Comparison of ENCODE assay signal across 1 cellular context in the genomic region with DNA sequence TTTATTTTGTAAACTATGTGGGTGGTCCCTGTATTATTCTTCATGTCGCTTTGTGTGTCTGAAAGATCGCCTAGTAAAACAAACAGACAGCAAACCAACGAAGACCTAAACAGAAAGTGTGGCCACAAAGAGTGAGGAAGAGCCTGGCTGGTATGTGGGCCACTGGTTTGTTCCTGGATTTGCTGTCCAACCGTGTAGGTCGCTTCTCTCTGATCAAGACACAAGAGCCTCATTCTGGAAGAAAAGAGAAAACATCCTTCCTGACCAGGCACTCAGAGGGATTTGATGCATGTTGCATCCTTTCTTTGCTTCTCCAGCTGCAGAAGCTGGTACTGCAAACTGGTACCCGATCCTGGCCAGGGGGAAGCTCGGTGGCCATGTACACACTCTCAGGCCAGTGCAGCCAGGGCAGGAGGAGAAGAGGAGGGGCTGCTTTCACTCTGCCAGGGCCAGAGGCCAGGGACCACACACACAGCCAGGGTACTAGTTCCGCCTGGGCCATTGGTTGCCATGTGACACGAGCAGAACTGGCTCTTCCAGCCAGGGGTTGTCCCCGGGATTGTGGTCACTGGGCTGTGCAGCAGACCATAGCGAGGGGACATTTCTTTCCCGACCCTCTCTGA.
TF ChIP-seq lines count a peak whose summit lies in the region.

No MANE protein-coding gene starts in this region.

TF ChIP-seq in HepG2, 621 proteins besides CTCF, POLR2A, EP300 and RAD21 (continued from another document and continues in another):
- TF ChIP-seq, protein P1, sequence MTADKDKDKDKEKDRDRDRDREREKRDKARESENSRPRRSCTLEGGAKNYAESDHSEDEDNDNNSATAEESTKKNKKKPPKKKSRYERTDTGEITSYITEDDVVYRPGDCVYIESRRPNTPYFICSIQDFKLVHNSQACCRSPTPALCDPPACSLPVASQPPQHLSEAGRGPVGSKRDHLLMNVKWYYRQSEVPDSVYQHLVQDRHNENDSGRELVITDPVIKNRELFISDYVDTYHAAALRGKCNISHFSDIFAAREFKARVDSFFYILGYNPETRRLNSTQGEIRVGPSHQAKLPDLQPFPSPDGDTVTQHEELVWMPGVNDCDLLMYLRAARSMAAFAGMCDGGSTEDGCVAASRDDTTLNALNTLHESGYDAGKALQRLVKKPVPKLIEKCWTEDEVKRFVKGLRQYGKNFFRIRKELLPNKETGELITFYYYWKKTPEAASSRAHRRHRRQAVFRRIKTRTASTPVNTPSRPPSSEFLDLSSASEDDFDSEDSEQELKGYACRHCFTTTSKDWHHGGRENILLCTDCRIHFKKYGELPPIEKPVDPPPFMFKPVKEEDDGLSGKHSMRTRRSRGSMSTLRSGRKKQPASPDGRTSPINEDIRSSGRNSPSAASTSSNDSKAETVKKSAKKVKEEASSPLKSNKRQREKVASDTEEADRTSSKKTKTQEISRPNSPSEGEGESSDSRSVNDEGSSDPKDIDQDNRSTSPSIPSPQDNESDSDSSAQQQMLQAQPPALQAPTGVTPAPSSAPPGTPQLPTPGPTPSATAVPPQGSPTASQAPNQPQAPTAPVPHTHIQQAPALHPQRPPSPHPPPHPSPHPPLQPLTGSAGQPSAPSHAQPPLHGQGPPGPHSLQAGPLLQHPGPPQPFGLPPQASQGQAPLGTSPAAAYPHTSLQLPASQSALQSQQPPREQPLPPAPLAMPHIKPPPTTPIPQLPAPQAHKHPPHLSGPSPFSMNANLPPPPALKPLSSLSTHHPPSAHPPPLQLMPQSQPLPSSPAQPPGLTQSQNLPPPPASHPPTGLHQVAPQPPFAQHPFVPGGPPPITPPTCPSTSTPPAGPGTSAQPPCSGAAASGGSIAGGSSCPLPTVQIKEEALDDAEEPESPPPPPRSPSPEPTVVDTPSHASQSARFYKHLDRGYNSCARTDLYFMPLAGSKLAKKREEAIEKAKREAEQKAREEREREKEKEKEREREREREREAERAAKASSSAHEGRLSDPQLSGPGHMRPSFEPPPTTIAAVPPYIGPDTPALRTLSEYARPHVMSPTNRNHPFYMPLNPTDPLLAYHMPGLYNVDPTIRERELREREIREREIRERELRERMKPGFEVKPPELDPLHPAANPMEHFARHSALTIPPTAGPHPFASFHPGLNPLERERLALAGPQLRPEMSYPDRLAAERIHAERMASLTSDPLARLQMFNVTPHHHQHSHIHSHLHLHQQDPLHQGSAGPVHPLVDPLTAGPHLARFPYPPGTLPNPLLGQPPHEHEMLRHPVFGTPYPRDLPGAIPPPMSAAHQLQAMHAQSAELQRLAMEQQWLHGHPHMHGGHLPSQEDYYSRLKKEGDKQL (CRISPR knock-in tag; IDR thresholded peaks at IDR 0.05; ENCODE audit: low read depth): no peak
- TF ChIP-seq RBFOX2 (IDR thresholded peaks at IDR 0.05; ENCODE audit: low read depth, low read length) (no peak), ZFX (CRISPR knock-in tag; IDR thresholded peaks at IDR 0.05; ENCODE audit: low read depth) (no peak), NCOA2 (CRISPR knock-in tag; IDR thresholded peaks at IDR 0.05) (no peak), NR1H2 (CRISPR knock-in tag; IDR thresholded peaks at IDR 0.05; ENCODE audit: borderline replicate concordance, low read depth) (no peak), ELF3 (CRISPR knock-in tag; IDR thresholded peaks at IDR 0.05) (peak; percentile 40; the same call in 1 of the 2 replicates), BCL6 (CRISPR knock-in tag; IDR thresholded peaks at IDR 0.05) (no peak), MXI1 (IDR thresholded peaks at IDR 0.05; ENCODE audit: borderline replicate concordance, low read depth, low read length) (peak; percentile 26; the same call in 1 of the 3 replicates)
- TF ChIP-seq, protein P2, sequence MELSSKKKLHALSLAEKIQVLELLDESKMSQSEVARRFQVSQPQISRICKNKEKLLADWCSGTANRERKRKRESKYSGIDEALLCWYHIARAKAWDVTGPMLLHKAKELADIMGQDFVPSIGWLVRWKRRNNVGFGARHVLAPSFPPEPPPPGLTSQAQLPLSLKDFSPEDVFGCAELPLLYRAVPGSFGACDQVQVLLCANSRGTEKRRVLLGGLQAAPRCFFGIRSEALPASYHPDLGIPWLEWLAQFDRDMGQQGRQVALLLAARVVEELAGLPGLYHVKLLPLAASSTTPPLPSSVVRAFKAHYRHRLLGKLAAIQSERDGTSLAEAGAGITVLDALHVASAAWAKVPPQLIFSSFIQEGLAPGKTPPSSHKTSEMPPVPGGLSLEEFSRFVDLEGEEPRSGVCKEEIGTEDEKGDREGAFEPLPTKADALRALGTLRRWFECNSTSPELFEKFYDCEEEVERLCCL (CRISPR knock-in tag; IDR thresholded peaks at IDR 0.05; ENCODE audit: borderline replicate concordance): no peak
- TF ChIP-seq, protein P3, sequence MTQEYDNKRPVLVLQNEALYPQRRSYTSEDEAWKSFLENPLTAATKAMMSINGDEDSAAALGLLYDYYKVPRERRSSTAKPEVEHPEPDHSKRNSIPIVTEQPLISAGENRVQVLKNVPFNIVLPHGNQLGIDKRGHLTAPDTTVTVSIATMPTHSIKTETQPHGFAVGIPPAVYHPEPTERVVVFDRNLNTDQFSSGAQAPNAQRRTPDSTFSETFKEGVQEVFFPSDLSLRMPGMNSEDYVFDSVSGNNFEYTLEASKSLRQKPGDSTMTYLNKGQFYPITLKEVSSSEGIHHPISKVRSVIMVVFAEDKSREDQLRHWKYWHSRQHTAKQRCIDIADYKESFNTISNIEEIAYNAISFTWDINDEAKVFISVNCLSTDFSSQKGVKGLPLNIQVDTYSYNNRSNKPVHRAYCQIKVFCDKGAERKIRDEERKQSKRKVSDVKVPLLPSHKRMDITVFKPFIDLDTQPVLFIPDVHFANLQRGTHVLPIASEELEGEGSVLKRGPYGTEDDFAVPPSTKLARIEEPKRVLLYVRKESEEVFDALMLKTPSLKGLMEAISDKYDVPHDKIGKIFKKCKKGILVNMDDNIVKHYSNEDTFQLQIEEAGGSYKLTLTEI (CRISPR knock-in tag; conservative IDR thresholded peaks at IDR 0.05): no peak
- TF ChIP-seq, protein P4, sequence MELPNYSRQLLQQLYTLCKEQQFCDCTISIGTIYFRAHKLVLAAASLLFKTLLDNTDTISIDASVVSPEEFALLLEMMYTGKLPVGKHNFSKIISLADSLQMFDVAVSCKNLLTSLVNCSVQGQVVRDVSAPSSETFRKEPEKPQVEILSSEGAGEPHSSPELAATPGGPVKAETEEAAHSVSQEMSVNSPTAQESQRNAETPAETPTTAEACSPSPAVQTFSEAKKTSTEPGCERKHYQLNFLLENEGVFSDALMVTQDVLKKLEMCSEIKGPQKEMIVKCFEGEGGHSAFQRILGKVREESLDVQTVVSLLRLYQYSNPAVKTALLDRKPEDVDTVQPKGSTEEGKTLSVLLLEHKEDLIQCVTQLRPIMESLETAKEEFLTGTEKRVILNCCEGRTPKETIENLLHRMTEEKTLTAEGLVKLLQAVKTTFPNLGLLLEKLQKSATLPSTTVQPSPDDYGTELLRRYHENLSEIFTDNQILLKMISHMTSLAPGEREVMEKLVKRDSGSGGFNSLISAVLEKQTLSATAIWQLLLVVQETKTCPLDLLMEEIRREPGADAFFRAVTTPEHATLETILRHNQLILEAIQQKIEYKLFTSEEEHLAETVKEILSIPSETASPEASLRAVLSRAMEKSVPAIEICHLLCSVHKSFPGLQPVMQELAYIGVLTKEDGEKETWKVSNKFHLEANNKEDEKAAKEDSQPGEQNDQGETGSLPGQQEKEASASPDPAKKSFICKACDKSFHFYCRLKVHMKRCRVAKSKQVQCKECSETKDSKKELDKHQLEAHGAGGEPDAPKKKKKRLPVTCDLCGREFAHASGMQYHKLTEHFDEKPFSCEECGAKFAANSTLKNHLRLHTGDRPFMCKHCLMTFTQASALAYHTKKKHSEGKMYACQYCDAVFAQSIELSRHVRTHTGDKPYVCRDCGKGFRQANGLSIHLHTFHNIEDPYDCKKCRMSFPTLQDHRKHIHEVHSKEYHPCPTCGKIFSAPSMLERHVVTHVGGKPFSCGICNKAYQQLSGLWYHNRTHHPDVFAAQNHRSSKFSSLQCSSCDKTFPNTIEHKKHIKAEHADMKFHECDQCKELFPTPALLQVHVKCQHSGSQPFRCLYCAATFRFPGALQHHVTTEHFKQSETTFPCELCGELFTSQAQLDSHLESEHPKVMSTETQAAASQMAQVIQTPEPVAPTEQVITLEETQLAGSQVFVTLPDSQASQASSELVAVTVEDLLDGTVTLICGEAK (IDR thresholded peaks at IDR 0.05): no peak
- TF ChIP-seq, protein P4 (CRISPR knock-in tag; IDR thresholded peaks at IDR 0.05): no peak
- TF ChIP-seq, protein P5, sequence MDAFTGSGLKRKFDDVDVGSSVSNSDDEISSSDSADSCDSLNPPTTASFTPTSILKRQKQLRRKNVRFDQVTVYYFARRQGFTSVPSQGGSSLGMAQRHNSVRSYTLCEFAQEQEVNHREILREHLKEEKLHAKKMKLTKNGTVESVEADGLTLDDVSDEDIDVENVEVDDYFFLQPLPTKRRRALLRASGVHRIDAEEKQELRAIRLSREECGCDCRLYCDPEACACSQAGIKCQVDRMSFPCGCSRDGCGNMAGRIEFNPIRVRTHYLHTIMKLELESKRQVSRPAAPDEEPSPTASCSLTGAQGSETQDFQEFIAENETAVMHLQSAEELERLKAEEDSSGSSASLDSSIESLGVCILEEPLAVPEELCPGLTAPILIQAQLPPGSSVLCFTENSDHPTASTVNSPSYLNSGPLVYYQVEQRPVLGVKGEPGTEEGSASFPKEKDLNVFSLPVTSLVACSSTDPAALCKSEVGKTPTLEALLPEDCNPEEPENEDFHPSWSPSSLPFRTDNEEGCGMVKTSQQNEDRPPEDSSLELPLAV (CRISPR knock-in tag; conservative IDR thresholded peaks at IDR 0.05; ENCODE audit: low read depth): no peak
- TF ChIP-seq, protein P6, sequence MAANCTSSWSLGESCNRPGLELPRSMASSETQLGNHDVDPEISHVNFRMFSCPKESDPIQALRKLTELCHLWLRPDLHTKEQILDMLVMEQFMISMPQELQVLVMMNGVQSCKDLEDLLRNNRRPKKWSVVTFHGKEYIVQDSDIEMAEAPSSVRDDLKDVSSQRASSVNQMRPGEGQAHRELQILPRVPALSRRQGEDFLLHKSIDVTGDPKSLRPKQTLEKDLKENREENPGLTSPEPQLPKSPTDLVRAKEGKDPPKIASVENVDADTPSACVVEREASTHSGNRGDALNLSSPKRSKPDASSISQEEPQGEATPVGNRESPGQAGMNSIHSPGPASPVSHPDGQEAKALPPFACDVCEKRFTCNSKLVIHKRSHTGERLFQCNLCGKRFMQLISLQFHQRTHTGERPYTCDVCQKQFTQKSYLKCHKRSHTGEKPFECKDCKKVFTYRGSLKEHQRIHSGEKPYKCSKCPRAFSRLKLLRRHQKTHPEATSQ (CRISPR knock-in tag; IDR thresholded peaks at IDR 0.05; ENCODE audit: borderline replicate concordance): no peak
- TF ChIP-seq, protein P7, sequence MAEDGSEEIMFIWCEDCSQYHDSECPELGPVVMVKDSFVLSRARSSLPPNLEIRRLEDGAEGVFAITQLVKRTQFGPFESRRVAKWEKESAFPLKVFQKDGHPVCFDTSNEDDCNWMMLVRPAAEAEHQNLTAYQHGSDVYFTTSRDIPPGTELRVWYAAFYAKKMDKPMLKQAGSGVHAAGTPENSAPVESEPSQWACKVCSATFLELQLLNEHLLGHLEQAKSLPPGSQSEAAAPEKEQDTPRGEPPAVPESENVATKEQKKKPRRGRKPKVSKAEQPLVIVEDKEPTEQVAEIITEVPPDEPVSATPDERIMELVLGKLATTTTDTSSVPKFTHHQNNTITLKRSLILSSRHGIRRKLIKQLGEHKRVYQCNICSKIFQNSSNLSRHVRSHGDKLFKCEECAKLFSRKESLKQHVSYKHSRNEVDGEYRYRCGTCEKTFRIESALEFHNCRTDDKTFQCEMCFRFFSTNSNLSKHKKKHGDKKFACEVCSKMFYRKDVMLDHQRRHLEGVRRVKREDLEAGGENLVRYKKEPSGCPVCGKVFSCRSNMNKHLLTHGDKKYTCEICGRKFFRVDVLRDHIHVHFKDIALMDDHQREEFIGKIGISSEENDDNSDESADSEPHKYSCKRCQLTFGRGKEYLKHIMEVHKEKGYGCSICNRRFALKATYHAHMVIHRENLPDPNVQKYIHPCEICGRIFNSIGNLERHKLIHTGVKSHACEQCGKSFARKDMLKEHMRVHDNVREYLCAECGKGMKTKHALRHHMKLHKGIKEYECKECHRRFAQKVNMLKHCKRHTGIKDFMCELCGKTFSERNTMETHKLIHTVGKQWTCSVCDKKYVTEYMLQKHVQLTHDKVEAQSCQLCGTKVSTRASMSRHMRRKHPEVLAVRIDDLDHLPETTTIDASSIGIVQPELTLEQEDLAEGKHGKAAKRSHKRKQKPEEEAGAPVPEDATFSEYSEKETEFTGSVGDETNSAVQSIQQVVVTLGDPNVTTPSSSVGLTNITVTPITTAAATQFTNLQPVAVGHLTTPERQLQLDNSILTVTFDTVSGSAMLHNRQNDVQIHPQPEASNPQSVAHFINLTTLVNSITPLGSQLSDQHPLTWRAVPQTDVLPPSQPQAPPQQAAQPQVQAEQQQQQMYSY (CRISPR knock-in tag; IDR thresholded peaks at IDR 0.05): no peak
- TF ChIP-seq, protein P8, sequence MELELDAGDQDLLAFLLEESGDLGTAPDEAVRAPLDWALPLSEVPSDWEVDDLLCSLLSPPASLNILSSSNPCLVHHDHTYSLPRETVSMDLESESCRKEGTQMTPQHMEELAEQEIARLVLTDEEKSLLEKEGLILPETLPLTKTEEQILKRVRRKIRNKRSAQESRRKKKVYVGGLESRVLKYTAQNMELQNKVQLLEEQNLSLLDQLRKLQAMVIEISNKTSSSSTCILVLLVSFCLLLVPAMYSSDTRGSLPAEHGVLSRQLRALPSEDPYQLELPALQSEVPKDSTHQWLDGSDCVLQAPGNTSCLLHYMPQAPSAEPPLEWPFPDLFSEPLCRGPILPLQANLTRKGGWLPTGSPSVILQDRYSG (CRISPR knock-in tag; IDR thresholded peaks at IDR 0.05): no peak
